ENCODE assay signal across 27 cellular contexts in genomic region chr2:179952658-179953057, GRCh38. TPM values are rescaled to one million over a fixed set of nuclear protein-coding genes. Genes with fewer than 3 reads are reported as not detected.
A peak's percentile ranks its signal among the peaks of the same experiment; 100 is the strongest.
DNase-seq lines count a peak whose midpoint lies in the region; ATAC-seq, FAIRE-seq and TF ChIP-seq lines count a peak whose summit lies in the region.
"Had no signal": no experiment of that assay in that cellular context is flagged by ENCODE, and none has a peak within 500 bp of the region (broad histone marks: within the 10 kb centered on the region; RNA-seq: fewer than 3 reads in every experiment).

No MANE protein-coding gene starts in this region.

- WGBS in GM12878 (ENCODE audit: insufficient coverage, insufficient replicate concordance, low lambda C conversion rate, missing lambda C conversion rate): 0% methylated on average over 2 of the region's 2 CpGs

- ATAC-seq in GM18511 (IDR thresholded peaks at IDR 0.05; ENCODE audit: unreplicated experiment): peak; percentile 67
- peak; percentile 45 for ATAC-seq in GM21528 (IDR thresholded peaks at IDR 0.05; ENCODE audit: low FRiP score, unreplicated experiment)
- ATAC-seq in HG03039 (IDR thresholded peaks at IDR 0.05; ENCODE audit: unreplicated experiment): peak; percentile 50
- peak; percentile 33; the same call in 2 of the 3 replicates for ATAC-seq in GM12878
- ATAC-seq in HG03045 (IDR thresholded peaks at IDR 0.05; ENCODE audit: unreplicated experiment): no peak
- no peak for ATAC-seq in HG03571 (IDR thresholded peaks at IDR 0.05; ENCODE audit: unreplicated experiment)
- no peak for ATAC-seq in GM18520 (IDR thresholded peaks at IDR 0.05; ENCODE audit: unreplicated experiment)

- no peak overlapping the region for H2AFZ ChIP-seq in GM12878 (ENCODE audit: control insufficient read depth, low read depth, low read length)

- DNase-seq in GM12878 (ENCODE audit: low read depth, low spot score) (no peak), foreskin melanocyte (no peak)
- DNase-seq: activated CD4-positive, alpha-beta T cell treated with anti-CD3 and anti-CD28 coated beads, Interleukin-2, amount 10 ng/mL, durations not matched to agents 24 days and 14 days; activated CD8-positive, alpha-beta memory T cell treated with anti-CD3 and anti-CD28 coated beads, Interleukin-2, amount 50 U/mL, for 4 hours; brain microvascular endothelial cell; CD4-positive, CD25-positive, alpha-beta regulatory T cell; DMS 273 treated with DMSO at 0.1 percent for 48 hours; heart right ventricle; immature natural killer cell; Karpas-422; NCI-H1092; NCI-H2107; NCI-H510A treated with DMSO at 0.1 percent for 48 hours; occipital lobe; retina; SHP77 treated with DMSO at 0.1 percent for 48 hours; substantia nigra had no signal

- intact Hi-C loops in GM12878 (cut with micrococcal nuclease; ENCODE audit: unreplicated experiment): no loop called here

- H3K36me3 ChIP-seq in GM12878 (ENCODE audit: control insufficient read depth in 2 of 2, insufficient read depth in 2 of 2, low read length in 1 of 2): peaks cover 4 to 16% of the 10 kb centered on the region in 2 experiments

- no peaks in the 10 kb centered on the region for H3K4me1 ChIP-seq in GM12878 (ENCODE audit: control insufficient read depth, insufficient read depth, low read length)

- TF ChIP-seq EP300 in GM12878 (IDR thresholded peaks at IDR 0.05; ENCODE audit: borderline replicate concordance in 1 of 2, control insufficient read depth in 1 of 2, low read depth in 2 of 2, low read length in 2 of 2): no peak

- CTCF ChIA-PET in GM12878 (lab: Yijun Ruan, JAX): no interaction called here

- no peak overlapping the region for H3K4me3 ChIP-seq in GM12878
- H3K4me3 ChIP-seq: coronary artery, heart right ventricle, lung had no signal

- peak overlapping the region; percentile 19; the same call in 1 of the 2 replicates for H3K4me2 ChIP-seq in GM12878 (ENCODE audit: control insufficient read depth, insufficient read depth)

- POLR2A ChIA-PET in GM12878 (lab: Charles Lee): no interaction called here

- H4K20me1 ChIP-seq in GM12878 (ENCODE audit: control insufficient read depth, insufficient read depth): no peaks in the 10 kb centered on the region

- SMC1A ChIA-PET in GM12878 (lab: Charles Lee; ENCODE audit: uncharacterized antibody, unreplicated experiment): interaction anchor here (1.8 kb wide), 1 partner anchor 30 kb away, joined by 4 read pairs; no protein-coding TSS in a partner anchor

- H3K79me2 ChIP-seq in GM12878 (ENCODE audit: control insufficient read depth, insufficient read depth, low read length): no peaks in the 10 kb centered on the region

- no peak for FAIRE-seq in GM12878 (lab: Jason Lieb, UNC)
- FAIRE-seq: G401.6, HTR-8/SVneo had no signal

- H3K9ac ChIP-seq in GM12878 (ENCODE audit: control insufficient read depth, insufficient read depth, low read length): no peak overlapping the region

- RAD21 ChIA-PET in GM12878 (lab: Charles Lee; ENCODE audit: unreplicated experiment): no interaction called here

- no peaks in the 10 kb centered on the region for H3K27me3 ChIP-seq in GM12878 (replicated peaks in 1 of 2; ENCODE audit: control insufficient read depth in 2 of 2, insufficient read depth in 2 of 2, low read length in 1 of 2)
- H3K27me3 ChIP-seq: brain microvascular endothelial cell, heart right ventricle had no signal

- no peak overlapping the region for H3K27ac ChIP-seq in GM12878 (ENCODE audit: control insufficient read depth, insufficient read depth)
- H3K27ac ChIP-seq: brain microvascular endothelial cell, coronary artery, heart right ventricle had no signal

- no peak for TF ChIP-seq CTCF in GM12878 (IDR thresholded peaks at IDR 0.05 in 2 of 3, conservative IDR thresholded peaks at IDR 0.05 in 1 of 3; ENCODE audit: control insufficient read depth in 2 of 3, extremely low read depth in 1 of 3, insufficient read depth in 1 of 3, low read depth in 3 of 3, low read length in 3 of 3)

- no peak for TF ChIP-seq POLR2A in GM12878 (IDR thresholded peaks at IDR 0.05; ENCODE audit: low read depth, low read length)

- BruUV-seq in GM12878 (replicated peaks; lab: Mats Ljungman, UMichigan): no TSS peak

- H3K9me3 ChIP-seq in GM12878 (replicated peaks; ENCODE audit: control insufficient read depth, insufficient read depth, low read length): no peaks in the 10 kb centered on the region
- H3K9me3 ChIP-seq: heart right ventricle had no signal

- in situ Hi-C loops in GM12878 (cut with MboI): no loop called here

- no peak for TF ChIP-seq RAD21 in GM12878 (IDR thresholded peaks at IDR 0.05; ENCODE audit: insufficient read depth, low read depth, low read length)

TF ChIP-seq in GM12878, 131 proteins besides CTCF, POLR2A, EP300 and RAD21:
- no peak for TF ChIP-seq STAT3 (IDR thresholded peaks at IDR 0.05; ENCODE audit: low read depth, low read length)
- TF ChIP-seq RELA (IDR thresholded peaks at IDR 0.05; ENCODE audit: borderline replicate concordance, partially characterized antibody): no peak
- no peak for TF ChIP-seq KAT2A (conservative IDR thresholded peaks at IDR 0.05; ENCODE audit: control insufficient read depth, low read depth, low read length)
- TF ChIP-seq CREM (IDR thresholded peaks at IDR 0.05; ENCODE audit: low read depth): peak; percentile 24; the same call in 1 of the 2 replicates
- no peak for TF ChIP-seq IKZF1 (conservative IDR thresholded peaks at IDR 0.05)
- TF ChIP-seq FOXM1 (IDR thresholded peaks at IDR 0.05; ENCODE audit: low read depth, low read length): peak; percentile 60; the same call in 1 of the 2 replicates
- TF ChIP-seq MEF2A (IDR thresholded peaks at IDR 0.05; ENCODE audit: insufficient read depth, low read depth, low read length): peak; percentile 97
- no peak for TF ChIP-seq SMARCA5 (IDR thresholded peaks at IDR 0.05)
- TF ChIP-seq SMAD1 (IDR thresholded peaks at IDR 0.05; ENCODE audit: low read depth, partially characterized antibody): no peak
- no peak for TF ChIP-seq SIX5 (IDR thresholded peaks at IDR 0.05; ENCODE audit: low read depth, low read length, severe bottlenecking)
- TF ChIP-seq PKNOX1 (IDR thresholded peaks at IDR 0.05): no peak
- no peak for TF ChIP-seq RCOR1 (conservative IDR thresholded peaks at IDR 0.05; ENCODE audit: low read depth, low read length)
- no peak for TF ChIP-seq BCL11A (IDR thresholded peaks at IDR 0.05; ENCODE audit: low read depth, low read length)
- no peak for TF ChIP-seq TARDBP (IDR thresholded peaks at IDR 0.05; ENCODE audit: borderline replicate concordance)
- TF ChIP-seq SUZ12 (IDR thresholded peaks at IDR 0.05; ENCODE audit: unreplicated experiment): no peak
- no peak for TF ChIP-seq PML (IDR thresholded peaks at IDR 0.05; ENCODE audit: low read length)
- peak; percentile 80 for TF ChIP-seq JUNB (IDR thresholded peaks at IDR 0.05)
- TF ChIP-seq CBX5 (IDR thresholded peaks at IDR 0.05; ENCODE audit: low read depth): no peak
- peak; percentile 83 for TF ChIP-seq ATF2 (IDR thresholded peaks at IDR 0.05; ENCODE audit: low read length)
- peak; percentile 86 for TF ChIP-seq NFIC (IDR thresholded peaks at IDR 0.05; ENCODE audit: low read depth, low read length)
- no peak for TF ChIP-seq ZNF217 (IDR thresholded peaks at IDR 0.05)
- TF ChIP-seq CHD4 (IDR thresholded peaks at IDR 0.05): no peak
- TF ChIP-seq ASH2L (IDR thresholded peaks at IDR 0.05; ENCODE audit: borderline replicate concordance, low read depth): no peak
- peak; percentile 56; the same call in 1 of the 2 replicates for TF ChIP-seq RUNX3 (IDR thresholded peaks at IDR 0.05; ENCODE audit: low read length)
- TF ChIP-seq NR2F1 (conservative IDR thresholded peaks at IDR 0.05): no peak

RNA-seq across cellular contexts. Expression of gene CWC22, which starts 54.4 kb away (rescaled TPM):
- 20.3 and 20.4 TPM in 2 replicates for total RNA-seq in GM12878 (2013; cell fraction: nucleolus; rRNA removed)
- total RNA-seq in GM12878 (2014; rRNA removed) (19.2 and 21.3 TPM in 2 replicates), GM12878 (2014; rRNA removed; fragmentation: Illumina TruSeq; extraction: Trizol) (26.3 and 26.9 TPM in 2 replicates), GM12878 (2021) (20.4 and 22.1 TPM in 2 replicates)
- polyA plus RNA-seq in GM12878 (2011; ENCODE audit: low read depth): 7.5 TPM
- polyA plus RNA-seq in GM12878 (2011; rRNA removed) (8.2 and 12.1 TPM in 2 replicates), GM12878 (2014; fragmentation: Illumina TruSeq; extraction: Trizol) (38.5 and 50.8 TPM in 2 replicates), GM12878 (2014; fragmentation: Nextera tagmentation; extraction: Ambion mirVana) (10 to 100 TPM; 26.4 to 29.5 TPM), GM12878 (2014; rRNA removed) (13.8 and 16.6 TPM in 2 replicates), GM12878 (2016; fragmentation: Nextera tagmentation; extraction: Ambion mirVana) (10 to 100 TPM; 34.2 to 34.9 TPM)
- polyA plus RNA-seq in GM12878 (2011; cell fraction: cytosol; rRNA removed): 3.0 and 4.7 TPM in 2 replicates
- 4.9 and 8.1 TPM in 2 replicates for polyA plus RNA-seq in GM12878 (2011; cell fraction: nucleus; rRNA removed)
- 13.2 and 17.1 TPM in 2 replicates for polyA plus RNA-seq in GM12878 (2012)
- 6.9 and 11.8 TPM in 2 replicates for polyA minus RNA-seq in GM12878 (2011; rRNA and poly(A)+ RNA removed)
- polyA minus RNA-seq in GM12878 (2011; cell fraction: cytosol; rRNA and poly(A)+ RNA removed): 3.3 and 5.9 TPM in 2 replicates
- 5.4 and 6.9 TPM in 2 replicates for polyA minus RNA-seq in GM12878 (2011; cell fraction: nucleus; rRNA and poly(A)+ RNA removed)

Comparison
In these comparisons a context has a peak if more than half of its experiments do, and no peak if none do; other contexts are left out.
1. ATAC-seq: peak in GM18511 (single experiment), GM21528 (single experiment), HG03039 (single experiment) and GM12878 (single experiment); none in HG03045 (single experiment), HG03571 (single experiment) and GM18520 (single experiment).